1 cellular context compared by ENCODE assay signal in the genomic region with DNA sequence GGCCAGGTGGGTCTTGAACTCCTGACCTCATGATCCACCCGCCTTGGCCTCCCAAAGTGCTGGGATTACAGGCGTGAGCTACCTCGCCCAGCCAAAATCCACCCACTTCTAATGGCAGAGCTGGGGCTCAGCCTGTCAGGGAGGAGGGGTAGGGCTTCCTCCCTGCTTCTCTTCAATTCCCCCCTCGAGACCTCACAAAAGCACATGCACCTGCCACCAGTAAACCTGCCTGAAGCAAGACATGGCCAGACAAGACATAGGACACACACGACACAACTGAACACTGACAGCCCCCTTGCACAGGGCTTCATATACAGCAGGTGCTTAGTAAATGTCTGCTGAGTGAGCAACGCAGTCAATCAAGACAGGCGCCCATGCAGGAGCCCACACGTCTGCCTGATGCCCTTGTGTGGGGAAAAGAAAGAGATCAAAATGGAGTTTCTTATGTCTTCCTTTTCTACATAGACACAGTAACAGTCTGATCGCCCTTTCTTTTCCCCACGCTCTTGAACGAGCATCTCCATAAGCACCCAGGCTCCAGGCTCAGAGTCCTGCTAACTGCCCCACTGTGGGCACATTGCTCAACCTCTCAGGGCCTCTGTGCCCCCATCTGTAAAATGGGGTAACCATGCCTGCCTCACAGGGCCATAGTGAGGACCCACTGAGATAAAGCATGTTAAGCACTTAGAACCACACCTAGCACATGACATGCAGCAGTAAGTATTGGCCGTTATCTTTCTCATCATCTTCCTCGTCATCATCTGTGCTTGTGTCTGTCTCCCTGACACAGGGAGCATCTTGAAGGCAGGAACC.
TF ChIP-seq lines count a peak whose summit lies in the region.

No MANE protein-coding gene starts in this region.

TF ChIP-seq in K562, 482 proteins besides CTCF, POLR2A, EP300 and RAD21 (continued from another document and continues in another):
- TF ChIP-seq, protein P1, sequence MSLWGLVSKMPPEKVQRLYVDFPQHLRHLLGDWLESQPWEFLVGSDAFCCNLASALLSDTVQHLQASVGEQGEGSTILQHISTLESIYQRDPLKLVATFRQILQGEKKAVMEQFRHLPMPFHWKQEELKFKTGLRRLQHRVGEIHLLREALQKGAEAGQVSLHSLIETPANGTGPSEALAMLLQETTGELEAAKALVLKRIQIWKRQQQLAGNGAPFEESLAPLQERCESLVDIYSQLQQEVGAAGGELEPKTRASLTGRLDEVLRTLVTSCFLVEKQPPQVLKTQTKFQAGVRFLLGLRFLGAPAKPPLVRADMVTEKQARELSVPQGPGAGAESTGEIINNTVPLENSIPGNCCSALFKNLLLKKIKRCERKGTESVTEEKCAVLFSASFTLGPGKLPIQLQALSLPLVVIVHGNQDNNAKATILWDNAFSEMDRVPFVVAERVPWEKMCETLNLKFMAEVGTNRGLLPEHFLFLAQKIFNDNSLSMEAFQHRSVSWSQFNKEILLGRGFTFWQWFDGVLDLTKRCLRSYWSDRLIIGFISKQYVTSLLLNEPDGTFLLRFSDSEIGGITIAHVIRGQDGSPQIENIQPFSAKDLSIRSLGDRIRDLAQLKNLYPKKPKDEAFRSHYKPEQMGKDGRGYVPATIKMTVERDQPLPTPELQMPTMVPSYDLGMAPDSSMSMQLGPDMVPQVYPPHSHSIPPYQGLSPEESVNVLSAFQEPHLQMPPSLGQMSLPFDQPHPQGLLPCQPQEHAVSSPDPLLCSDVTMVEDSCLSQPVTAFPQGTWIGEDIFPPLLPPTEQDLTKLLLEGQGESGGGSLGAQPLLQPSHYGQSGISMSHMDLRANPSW (CRISPR knock-in tag; IDR thresholded peaks at IDR 0.05) = no peak
- TF ChIP-seq, protein P2, sequence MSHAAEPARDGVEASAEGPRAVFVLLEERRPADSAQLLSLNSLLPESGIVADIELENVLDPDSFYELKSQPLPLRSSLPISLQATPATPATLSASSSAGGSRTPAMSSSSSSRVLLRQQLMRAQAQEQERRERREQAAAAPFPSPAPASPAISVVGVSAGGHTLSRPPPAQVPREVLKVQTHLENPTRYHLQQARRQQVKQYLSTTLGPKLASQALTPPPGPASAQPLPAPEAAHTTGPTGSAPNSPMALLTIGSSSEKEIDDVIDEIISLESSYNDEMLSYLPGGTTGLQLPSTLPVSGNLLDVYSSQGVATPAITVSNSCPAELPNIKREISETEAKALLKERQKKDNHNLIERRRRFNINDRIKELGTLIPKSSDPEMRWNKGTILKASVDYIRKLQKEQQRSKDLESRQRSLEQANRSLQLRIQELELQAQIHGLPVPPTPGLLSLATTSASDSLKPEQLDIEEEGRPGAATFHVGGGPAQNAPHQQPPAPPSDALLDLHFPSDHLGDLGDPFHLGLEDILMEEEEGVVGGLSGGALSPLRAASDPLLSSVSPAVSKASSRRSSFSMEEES (CRISPR knock-in tag; IDR thresholded peaks at IDR 0.05) = no peak
- TF ChIP-seq, protein P3, sequence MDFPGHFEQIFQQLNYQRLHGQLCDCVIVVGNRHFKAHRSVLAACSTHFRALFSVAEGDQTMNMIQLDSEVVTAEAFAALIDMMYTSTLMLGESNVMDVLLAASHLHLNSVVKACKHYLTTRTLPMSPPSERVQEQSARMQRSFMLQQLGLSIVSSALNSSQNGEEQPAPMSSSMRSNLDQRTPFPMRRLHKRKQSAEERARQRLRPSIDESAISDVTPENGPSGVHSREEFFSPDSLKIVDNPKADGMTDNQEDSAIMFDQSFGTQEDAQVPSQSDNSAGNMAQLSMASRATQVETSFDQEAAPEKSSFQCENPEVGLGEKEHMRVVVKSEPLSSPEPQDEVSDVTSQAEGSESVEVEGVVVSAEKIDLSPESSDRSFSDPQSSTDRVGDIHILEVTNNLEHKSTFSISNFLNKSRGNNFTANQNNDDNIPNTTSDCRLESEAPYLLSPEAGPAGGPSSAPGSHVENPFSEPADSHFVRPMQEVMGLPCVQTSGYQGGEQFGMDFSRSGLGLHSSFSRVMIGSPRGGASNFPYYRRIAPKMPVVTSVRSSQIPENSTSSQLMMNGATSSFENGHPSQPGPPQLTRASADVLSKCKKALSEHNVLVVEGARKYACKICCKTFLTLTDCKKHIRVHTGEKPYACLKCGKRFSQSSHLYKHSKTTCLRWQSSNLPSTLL (IDR thresholded peaks at IDR 0.05) = no peak
- TF ChIP-seq, protein P4, sequence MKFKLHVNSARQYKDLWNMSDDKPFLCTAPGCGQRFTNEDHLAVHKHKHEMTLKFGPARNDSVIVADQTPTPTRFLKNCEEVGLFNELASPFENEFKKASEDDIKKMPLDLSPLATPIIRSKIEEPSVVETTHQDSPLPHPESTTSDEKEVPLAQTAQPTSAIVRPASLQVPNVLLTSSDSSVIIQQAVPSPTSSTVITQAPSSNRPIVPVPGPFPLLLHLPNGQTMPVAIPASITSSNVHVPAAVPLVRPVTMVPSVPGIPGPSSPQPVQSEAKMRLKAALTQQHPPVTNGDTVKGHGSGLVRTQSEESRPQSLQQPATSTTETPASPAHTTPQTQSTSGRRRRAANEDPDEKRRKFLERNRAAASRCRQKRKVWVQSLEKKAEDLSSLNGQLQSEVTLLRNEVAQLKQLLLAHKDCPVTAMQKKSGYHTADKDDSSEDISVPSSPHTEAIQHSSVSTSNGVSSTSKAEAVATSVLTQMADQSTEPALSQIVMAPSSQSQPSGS (CRISPR knock-in tag; IDR thresholded peaks at IDR 0.05) = no peak
- TF ChIP-seq, protein P5, sequence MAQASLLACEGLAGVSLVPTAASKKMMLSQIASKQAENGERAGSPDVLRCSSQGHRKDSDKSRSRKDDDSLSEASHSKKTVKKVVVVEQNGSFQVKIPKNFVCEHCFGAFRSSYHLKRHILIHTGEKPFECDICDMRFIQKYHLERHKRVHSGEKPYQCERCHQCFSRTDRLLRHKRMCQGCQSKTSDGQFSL (CRISPR knock-in tag; IDR thresholded peaks at IDR 0.05) = no peak
- TF ChIP-seq, protein P5 (tag; IDR thresholded peaks at IDR 0.05) = peak in 1 of 2 experiments; percentile 65; a peak in 1 of 4 replicates
- TF ChIP-seq ZSCAN29 (IDR thresholded peaks at IDR 0.05) (no peak), ZNF217 (CRISPR knock-in tag; IDR thresholded peaks at IDR 0.05) (no peak), PYGO2 (tag; IDR thresholded peaks at IDR 0.05) (no peak), SNIP1 (IDR thresholded peaks at IDR 0.05; ENCODE audit: low read depth) (no peak), THRAP3 (IDR thresholded peaks at IDR 0.05; ENCODE audit: borderline replicate concordance) (no peak), POLR2B (IDR thresholded peaks at IDR 0.05; ENCODE audit: low read depth, partially characterized antibody) (no peak), KDM1A (IDR thresholded peaks at IDR 0.05) (peak in 1 of 2 experiments; percentile 68; a peak in 3 of 4 replicates), ZNF184 (CRISPR knock-in tag; IDR thresholded peaks at IDR 0.05) (no peak), NRF1 (conservative IDR thresholded peaks at IDR 0.05 in 1 of 2, IDR thresholded peaks at IDR 0.05 in 1 of 2) (no peak), TBP (optimal IDR thresholded peaks at IDR 0.05; ENCODE audit: low read depth, low read length) (no peak), ZNF232 (CRISPR knock-in tag; IDR thresholded peaks at IDR 0.05) (no peak), CXXC5 (CRISPR knock-in tag; IDR thresholded peaks at IDR 0.05) (peak; percentile 45; the same call in 1 of the 2 replicates), SMAD1 (IDR thresholded peaks at IDR 0.05; ENCODE audit: low read depth, low read length, partially characterized antibody) (no peak), NCOA1 (IDR thresholded peaks at IDR 0.05; ENCODE audit: low read depth) (no peak), ZNF79 (CRISPR knock-in tag; IDR thresholded peaks at IDR 0.05; ENCODE audit: low read depth) (peak; percentile 80), SAFB2 (IDR thresholded peaks at IDR 0.05; ENCODE audit: borderline replicate concordance, low read depth, low read length, severe bottlenecking) (no peak), DDX20 (tag; IDR thresholded peaks at IDR 0.05; ENCODE audit: low read depth) (0 out of 2 replicates have a peak, but pooled peaks have one; percentile 20), ZC3H8 (IDR thresholded peaks at IDR 0.05) (no peak), STAT5B (CRISPR knock-in tag; IDR thresholded peaks at IDR 0.05) (no peak)
- TF ChIP-seq, protein P6, sequence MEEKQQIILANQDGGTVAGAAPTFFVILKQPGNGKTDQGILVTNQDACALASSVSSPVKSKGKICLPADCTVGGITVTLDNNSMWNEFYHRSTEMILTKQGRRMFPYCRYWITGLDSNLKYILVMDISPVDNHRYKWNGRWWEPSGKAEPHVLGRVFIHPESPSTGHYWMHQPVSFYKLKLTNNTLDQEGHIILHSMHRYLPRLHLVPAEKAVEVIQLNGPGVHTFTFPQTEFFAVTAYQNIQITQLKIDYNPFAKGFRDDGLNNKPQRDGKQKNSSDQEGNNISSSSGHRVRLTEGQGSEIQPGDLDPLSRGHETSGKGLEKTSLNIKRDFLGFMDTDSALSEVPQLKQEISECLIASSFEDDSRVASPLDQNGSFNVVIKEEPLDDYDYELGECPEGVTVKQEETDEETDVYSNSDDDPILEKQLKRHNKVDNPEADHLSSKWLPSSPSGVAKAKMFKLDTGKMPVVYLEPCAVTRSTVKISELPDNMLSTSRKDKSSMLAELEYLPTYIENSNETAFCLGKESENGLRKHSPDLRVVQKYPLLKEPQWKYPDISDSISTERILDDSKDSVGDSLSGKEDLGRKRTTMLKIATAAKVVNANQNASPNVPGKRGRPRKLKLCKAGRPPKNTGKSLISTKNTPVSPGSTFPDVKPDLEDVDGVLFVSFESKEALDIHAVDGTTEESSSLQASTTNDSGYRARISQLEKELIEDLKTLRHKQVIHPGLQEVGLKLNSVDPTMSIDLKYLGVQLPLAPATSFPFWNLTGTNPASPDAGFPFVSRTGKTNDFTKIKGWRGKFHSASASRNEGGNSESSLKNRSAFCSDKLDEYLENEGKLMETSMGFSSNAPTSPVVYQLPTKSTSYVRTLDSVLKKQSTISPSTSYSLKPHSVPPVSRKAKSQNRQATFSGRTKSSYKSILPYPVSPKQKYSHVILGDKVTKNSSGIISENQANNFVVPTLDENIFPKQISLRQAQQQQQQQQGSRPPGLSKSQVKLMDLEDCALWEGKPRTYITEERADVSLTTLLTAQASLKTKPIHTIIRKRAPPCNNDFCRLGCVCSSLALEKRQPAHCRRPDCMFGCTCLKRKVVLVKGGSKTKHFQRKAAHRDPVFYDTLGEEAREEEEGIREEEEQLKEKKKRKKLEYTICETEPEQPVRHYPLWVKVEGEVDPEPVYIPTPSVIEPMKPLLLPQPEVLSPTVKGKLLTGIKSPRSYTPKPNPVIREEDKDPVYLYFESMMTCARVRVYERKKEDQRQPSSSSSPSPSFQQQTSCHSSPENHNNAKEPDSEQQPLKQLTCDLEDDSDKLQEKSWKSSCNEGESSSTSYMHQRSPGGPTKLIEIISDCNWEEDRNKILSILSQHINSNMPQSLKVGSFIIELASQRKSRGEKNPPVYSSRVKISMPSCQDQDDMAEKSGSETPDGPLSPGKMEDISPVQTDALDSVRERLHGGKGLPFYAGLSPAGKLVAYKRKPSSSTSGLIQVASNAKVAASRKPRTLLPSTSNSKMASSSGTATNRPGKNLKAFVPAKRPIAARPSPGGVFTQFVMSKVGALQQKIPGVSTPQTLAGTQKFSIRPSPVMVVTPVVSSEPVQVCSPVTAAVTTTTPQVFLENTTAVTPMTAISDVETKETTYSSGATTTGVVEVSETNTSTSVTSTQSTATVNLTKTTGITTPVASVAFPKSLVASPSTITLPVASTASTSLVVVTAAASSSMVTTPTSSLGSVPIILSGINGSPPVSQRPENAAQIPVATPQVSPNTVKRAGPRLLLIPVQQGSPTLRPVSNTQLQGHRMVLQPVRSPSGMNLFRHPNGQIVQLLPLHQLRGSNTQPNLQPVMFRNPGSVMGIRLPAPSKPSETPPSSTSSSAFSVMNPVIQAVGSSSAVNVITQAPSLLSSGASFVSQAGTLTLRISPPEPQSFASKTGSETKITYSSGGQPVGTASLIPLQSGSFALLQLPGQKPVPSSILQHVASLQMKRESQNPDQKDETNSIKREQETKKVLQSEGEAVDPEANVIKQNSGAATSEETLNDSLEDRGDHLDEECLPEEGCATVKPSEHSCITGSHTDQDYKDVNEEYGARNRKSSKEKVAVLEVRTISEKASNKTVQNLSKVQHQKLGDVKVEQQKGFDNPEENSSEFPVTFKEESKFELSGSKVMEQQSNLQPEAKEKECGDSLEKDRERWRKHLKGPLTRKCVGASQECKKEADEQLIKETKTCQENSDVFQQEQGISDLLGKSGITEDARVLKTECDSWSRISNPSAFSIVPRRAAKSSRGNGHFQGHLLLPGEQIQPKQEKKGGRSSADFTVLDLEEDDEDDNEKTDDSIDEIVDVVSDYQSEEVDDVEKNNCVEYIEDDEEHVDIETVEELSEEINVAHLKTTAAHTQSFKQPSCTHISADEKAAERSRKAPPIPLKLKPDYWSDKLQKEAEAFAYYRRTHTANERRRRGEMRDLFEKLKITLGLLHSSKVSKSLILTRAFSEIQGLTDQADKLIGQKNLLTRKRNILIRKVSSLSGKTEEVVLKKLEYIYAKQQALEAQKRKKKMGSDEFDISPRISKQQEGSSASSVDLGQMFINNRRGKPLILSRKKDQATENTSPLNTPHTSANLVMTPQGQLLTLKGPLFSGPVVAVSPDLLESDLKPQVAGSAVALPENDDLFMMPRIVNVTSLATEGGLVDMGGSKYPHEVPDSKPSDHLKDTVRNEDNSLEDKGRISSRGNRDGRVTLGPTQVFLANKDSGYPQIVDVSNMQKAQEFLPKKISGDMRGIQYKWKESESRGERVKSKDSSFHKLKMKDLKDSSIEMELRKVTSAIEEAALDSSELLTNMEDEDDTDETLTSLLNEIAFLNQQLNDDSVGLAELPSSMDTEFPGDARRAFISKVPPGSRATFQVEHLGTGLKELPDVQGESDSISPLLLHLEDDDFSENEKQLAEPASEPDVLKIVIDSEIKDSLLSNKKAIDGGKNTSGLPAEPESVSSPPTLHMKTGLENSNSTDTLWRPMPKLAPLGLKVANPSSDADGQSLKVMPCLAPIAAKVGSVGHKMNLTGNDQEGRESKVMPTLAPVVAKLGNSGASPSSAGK (IDR thresholded peaks at IDR 0.05) = no peak; the same call in 1 of the 2 replicates
- TF ChIP-seq, protein P7, sequence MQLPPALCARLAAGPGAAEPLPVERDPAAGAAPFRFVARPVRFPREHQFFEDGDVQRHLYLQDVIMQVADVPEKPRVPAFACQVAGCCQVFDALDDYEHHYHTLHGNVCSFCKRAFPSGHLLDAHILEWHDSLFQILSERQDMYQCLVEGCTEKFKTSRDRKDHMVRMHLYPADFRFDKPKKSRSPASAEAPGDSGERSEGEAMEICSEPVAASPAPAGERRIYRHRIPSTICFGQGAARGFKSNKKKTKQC (CRISPR knock-in tag; IDR thresholded peaks at IDR 0.05) = no peak
- TF ChIP-seq, protein P8, sequence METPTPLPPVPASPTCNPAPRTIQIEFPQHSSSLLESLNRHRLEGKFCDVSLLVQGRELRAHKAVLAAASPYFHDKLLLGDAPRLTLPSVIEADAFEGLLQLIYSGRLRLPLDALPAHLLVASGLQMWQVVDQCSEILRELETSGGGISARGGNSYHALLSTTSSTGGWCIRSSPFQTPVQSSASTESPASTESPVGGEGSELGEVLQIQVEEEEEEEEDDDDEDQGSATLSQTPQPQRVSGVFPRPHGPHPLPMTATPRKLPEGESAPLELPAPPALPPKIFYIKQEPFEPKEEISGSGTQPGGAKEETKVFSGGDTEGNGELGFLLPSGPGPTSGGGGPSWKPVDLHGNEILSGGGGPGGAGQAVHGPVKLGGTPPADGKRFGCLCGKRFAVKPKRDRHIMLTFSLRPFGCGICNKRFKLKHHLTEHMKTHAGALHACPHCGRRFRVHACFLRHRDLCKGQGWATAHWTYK (CRISPR knock-in tag; IDR thresholded peaks at IDR 0.05) = no peak
- TF ChIP-seq, protein P9, sequence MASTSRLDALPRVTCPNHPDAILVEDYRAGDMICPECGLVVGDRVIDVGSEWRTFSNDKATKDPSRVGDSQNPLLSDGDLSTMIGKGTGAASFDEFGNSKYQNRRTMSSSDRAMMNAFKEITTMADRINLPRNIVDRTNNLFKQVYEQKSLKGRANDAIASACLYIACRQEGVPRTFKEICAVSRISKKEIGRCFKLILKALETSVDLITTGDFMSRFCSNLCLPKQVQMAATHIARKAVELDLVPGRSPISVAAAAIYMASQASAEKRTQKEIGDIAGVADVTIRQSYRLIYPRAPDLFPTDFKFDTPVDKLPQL (IDR thresholded peaks at IDR 0.05; ENCODE audit: extremely low read depth, insufficient read length) = no peak
